In genomic region chr11:28858076-28858475, GRCh38 we compare ENCODE assay signal across 20 cellular contexts.
"Had no signal": no experiment of that assay in that cellular context is flagged by ENCODE, and none has a peak within 500 bp of the region (broad histone marks: within the 10 kb centered on the region; RNA-seq: fewer than 3 reads in every experiment).

No MANE protein-coding gene starts in this region.

- H3K4me3 ChIP-seq: coronary artery, heart right ventricle, mucosa of descending colon, pancreas, upper lobe of left lung had no signal

- ATAC-seq: activated CD8-positive, alpha-beta T cell treated with anti-CD3 and anti-CD28 coated beads, Interleukin-2, amount 10 ng/mL, durations not matched to agents 7 days and 5 days; heart right ventricle; left colon; mucosa of descending colon; pancreas; right cardiac atrium; stimulated activated naive CD8-positive, alpha-beta T cell treated with anti-CD3 and anti-CD28 coated beads, Interleukin-15, Interleukin-2, amounts not matched to agents 100 U/mL and 50 U/mL, for 24 hours had no signal

- H3K27ac ChIP-seq: coronary artery, heart right ventricle, pancreas, upper lobe of left lung had no signal

- H3K4me1 Mint-ChIP-seq: activated naive CD4-positive, alpha-beta T cell treated with anti-CD3 and anti-CD28 coated beads, Interleukin-2, amount 50 U/mL, for 24 hours; nephron progenitor cell had no signal

- H3K4me1 ChIP-seq: heart right ventricle, pancreas, upper lobe of left lung had no signal

- H3K27me3 ChIP-seq: heart right ventricle, pancreas, upper lobe of left lung had no signal

- H3K27ac Mint-ChIP-seq: activated CD8-positive, alpha-beta T cell treated with anti-CD3 and anti-CD28 coated beads, Interleukin-2, amount 10 ng/mL, durations not matched to agents 7 days and 5 days; activated naive CD4-positive, alpha-beta T cell treated with anti-CD3 and anti-CD28 coated beads, Interleukin-2, amount 50 U/mL, for 24 hours; activated T-helper 1 cell treated with anti-CD3 and anti-CD28 coated beads, Interleukin-12 subunit alpha, Interleukin-12 subunit beta, Interleukin-2, Interleukin-4 antibody, amounts not matched to agents 30 ng/mL and 10 ng/mL and 1 ng/mL, durations not matched to agents 14 hours and 24 hours and 36 hours; endodermal cell; nephron progenitor cell had no signal

- DNase-seq: activated CD4-positive, alpha-beta T cell treated with anti-CD3 and anti-CD28 coated beads for 1 hour; activated CD4-positive, alpha-beta T cell treated with anti-CD3 and anti-CD28 coated beads, Interleukin-2, amount 50 U/mL, for 1 hour; activated CD8-positive, alpha-beta T cell treated with anti-CD3 and anti-CD28 coated beads, Interleukin-2, amount 10 ng/mL, durations not matched to agents 7 days and 5 days; activated gamma-delta T cell; endodermal cell; heart right ventricle; left colon; mesendoderm; mucosa of descending colon; nephron progenitor cell; pancreas; right cardiac atrium; stimulated activated CD4-positive, alpha-beta T cell treated with anti-CD3 and anti-CD28 coated beads, Interleukin-12 subunit alpha, Interleukin-12 subunit beta, amount 100 ng/mL, for 4 hours; stimulated activated CD4-positive, alpha-beta T cell treated with anti-CD3 and anti-CD28 coated beads, Interleukin-4, amount 100 ng/mL, for 4 hours; stimulated activated naive CD8-positive, alpha-beta T cell treated with anti-CD3 and anti-CD28 coated beads, Interleukin-15, Interleukin-2, amounts not matched to agents 100 U/mL and 50 U/mL, for 24 hours; T-helper 1 cell; upper lobe of left lung had no signal

- H3K36me3 Mint-ChIP-seq: activated naive CD4-positive, alpha-beta T cell treated with anti-CD3 and anti-CD28 coated beads, Interleukin-2, amount 50 U/mL, for 24 hours had no signal

- H3K4me3 Mint-ChIP-seq: activated CD8-positive, alpha-beta T cell treated with anti-CD3 and anti-CD28 coated beads, Interleukin-2, amount 10 ng/mL, durations not matched to agents 7 days and 5 days; activated naive CD4-positive, alpha-beta T cell treated with anti-CD3 and anti-CD28 coated beads, Interleukin-2, amount 50 U/mL, for 24 hours; activated T-helper 1 cell treated with anti-CD3 and anti-CD28 coated beads, Interleukin-12 subunit alpha, Interleukin-12 subunit beta, Interleukin-2, Interleukin-4 antibody, amounts not matched to agents 30 ng/mL and 10 ng/mL and 1 ng/mL, durations not matched to agents 14 hours and 24 hours and 36 hours; endodermal cell; nephron progenitor cell had no signal

- H3K36me3 ChIP-seq: heart right ventricle, pancreas, upper lobe of left lung had no signal

- H3K27me3 Mint-ChIP-seq: activated naive CD4-positive, alpha-beta T cell treated with anti-CD3 and anti-CD28 coated beads, Interleukin-2, amount 50 U/mL, for 24 hours had no signal

- H3K9me3 ChIP-seq: pancreas had no signal
